In genomic region chr2:147763861-147764260, GRCh38 we compare ENCODE assay signal across 1 cellular context.
TF ChIP-seq lines count a peak whose summit lies in the region.

No MANE protein-coding gene starts in this region.

TF ChIP-seq in GM23338, 12 proteins besides CTCF, POLR2A, EP300 and RAD21 (continued from another document):
- TF ChIP-seq ZNF462 (CRISPR knock-in tag; IDR thresholded peaks at IDR 0.05) (no peak), POLR2AphosphoS5 (IDR thresholded peaks at IDR 0.05; ENCODE audit: low read depth) (no peak), ZNF331 (CRISPR knock-in tag; IDR thresholded peaks at IDR 0.05; ENCODE audit: low read depth) (no peak), CREB1 (CRISPR knock-in tag; IDR thresholded peaks at IDR 0.05; ENCODE audit: low read depth) (no peak), EZH2 (IDR thresholded peaks at IDR 0.05; ENCODE audit: low read depth, unreplicated experiment) (no peak), ETS1 (IDR thresholded peaks at IDR 0.05) (no peak), REST (IDR thresholded peaks at IDR 0.05; ENCODE audit: unreplicated experiment) (no peak), NANOG (IDR thresholded peaks at IDR 0.05; ENCODE audit: borderline replicate concordance) (no peak), EZH2phosphoT487 (IDR thresholded peaks at IDR 0.05; ENCODE audit: unreplicated experiment) (no peak), ZNF114 (CRISPR knock-in tag; IDR thresholded peaks at IDR 0.05) (no peak), STAT1 (IDR thresholded peaks at IDR 0.05; ENCODE audit: unreplicated experiment) (no peak)
